In genomic region chr12:123843912-123844748, GRCh38 we compare ENCODE assay signal across 19 cellular contexts.
"Had no signal": no experiment of that assay in that cellular context is flagged by ENCODE, and none has a peak within 500 bp of the region (broad histone marks: within the 10 kb centered on the region; RNA-seq: fewer than 3 reads in every experiment).

No MANE protein-coding gene starts in this region.

- H3K27ac ChIP-seq: cardiac muscle cell, lower lobe of right lung, neutrophil, parathyroid adenoma, right lobe of liver, transverse colon, vagina had no signal

- H3K4me3 ChIP-seq: cardiac muscle cell, lower lobe of right lung, right lobe of liver, transverse colon, vagina had no signal

- FAIRE-seq: endothelial cell of umbilical vein, islet of Langerhans, small intestine had no signal

- H3K9me3 ChIP-seq: lower lobe of right lung, neutrophil, right lobe of liver, transverse colon, vagina had no signal

- DNase-seq: activated CD4-positive, alpha-beta T cell treated with anti-CD3 and anti-CD28 coated beads, Interleukin-2, amount 10 ng/mL, durations not matched to agents 24 days and 14 days; activated CD8-positive, alpha-beta memory T cell treated with anti-CD3 and anti-CD28 coated beads, Interleukin-2, amount 50 U/mL, for 4 hours; activated CD8-positive, alpha-beta T cell treated with anti-CD3 and anti-CD28 coated beads, Interleukin-2, amount 10 ng/mL, durations not matched to agents 7 days and 5 days; activated effector memory CD4-positive, alpha-beta T cell treated with anti-CD3 and anti-CD28 coated beads, Interleukin-2, amount 50 U/mL, for 16 hours; activated T-cell treated with anti-CD3 and anti-CD28 coated beads, Interleukin-2, amount 50 U/mL, for 72 hours; effector CD8-positive, alpha-beta T cell; hippocampal formation; lower lobe of right lung; small intestine; stimulated activated CD4-positive, alpha-beta T cell treated with anti-CD3 and anti-CD28 coated beads, Interleukin-15, amount 100 ng/mL, for 24 hours; stimulated activated CD4-positive, alpha-beta T cell treated with anti-CD3 and anti-CD28 coated beads, Interleukin-2, amount 100 ng/mL, for 48 hours; transverse colon had no signal

- H3K27me3 ChIP-seq: cardiac muscle cell, neutrophil, right lobe of liver, transverse colon, vagina had no signal

- H3K9ac ChIP-seq: parathyroid adenoma had no signal

- H3K36me3 ChIP-seq: cardiac muscle cell, lower lobe of right lung, neutrophil, right lobe of liver, transverse colon, vagina had no signal

- H3K4me1 ChIP-seq: lower lobe of right lung, parathyroid adenoma, right lobe of liver, transverse colon, vagina had no signal

- H2AFZ ChIP-seq: parathyroid adenoma had no signal

- H3K79me2 ChIP-seq: parathyroid adenoma had no signal
